In the genomic region with DNA sequence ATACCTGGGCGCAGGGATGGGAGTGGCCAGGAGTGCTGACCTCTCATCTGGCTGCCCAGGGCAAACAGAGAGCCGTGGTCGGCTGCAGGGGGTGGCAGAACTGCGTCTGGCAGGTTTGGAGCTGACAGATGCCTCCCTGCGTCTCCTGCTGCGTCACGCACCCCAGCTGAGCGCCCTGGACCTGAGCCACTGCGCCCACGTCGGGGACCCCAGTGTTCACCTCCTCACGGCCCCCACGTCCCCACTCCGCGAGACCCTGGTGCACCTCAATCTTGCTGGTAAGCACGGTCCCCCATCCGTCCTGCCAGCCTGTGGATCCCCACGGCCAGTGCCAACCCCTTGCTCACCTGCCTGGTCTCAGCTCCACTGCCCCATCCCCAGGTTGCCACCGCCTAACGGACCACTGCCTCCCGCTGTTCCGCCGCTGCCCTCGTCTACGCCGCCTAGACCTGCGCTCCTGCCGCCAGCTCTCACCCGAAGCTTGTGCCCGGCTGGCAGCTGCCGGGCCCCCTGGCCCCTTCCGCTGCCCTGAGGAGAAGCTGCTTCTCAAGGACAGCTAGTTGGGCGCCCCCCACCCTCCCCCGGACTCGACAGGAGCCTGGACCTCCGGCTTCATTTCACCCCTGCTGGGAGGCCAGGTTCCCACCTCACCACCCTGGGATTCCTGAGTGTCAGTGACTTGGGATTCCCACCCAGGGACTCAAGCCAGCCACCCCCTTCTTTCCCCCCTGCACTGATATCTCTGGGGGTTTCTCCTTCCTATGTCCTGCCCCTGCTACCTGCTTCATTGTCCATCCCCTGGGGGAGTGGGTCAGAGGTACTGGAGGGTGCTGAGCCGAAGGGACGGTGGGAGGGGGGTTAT, we compare ENCODE assay signal across 1 cellular context.
TF ChIP-seq lines count a peak whose summit lies in the region.

No MANE protein-coding gene starts in this region.

TF ChIP-seq in HepG2, 621 proteins besides CTCF, POLR2A, EP300 and RAD21:
- no peak for TF ChIP-seq CREM (IDR thresholded peaks at IDR 0.05)
- no peak for TF ChIP-seq CREM (CRISPR knock-in tag; IDR thresholded peaks at IDR 0.05)
- TF ChIP-seq RBFOX2 (IDR thresholded peaks at IDR 0.05; ENCODE audit: low read depth, low read length) = peak; percentile 42; the same call in 1 of the 2 replicates
- TF ChIP-seq, protein P1, sequence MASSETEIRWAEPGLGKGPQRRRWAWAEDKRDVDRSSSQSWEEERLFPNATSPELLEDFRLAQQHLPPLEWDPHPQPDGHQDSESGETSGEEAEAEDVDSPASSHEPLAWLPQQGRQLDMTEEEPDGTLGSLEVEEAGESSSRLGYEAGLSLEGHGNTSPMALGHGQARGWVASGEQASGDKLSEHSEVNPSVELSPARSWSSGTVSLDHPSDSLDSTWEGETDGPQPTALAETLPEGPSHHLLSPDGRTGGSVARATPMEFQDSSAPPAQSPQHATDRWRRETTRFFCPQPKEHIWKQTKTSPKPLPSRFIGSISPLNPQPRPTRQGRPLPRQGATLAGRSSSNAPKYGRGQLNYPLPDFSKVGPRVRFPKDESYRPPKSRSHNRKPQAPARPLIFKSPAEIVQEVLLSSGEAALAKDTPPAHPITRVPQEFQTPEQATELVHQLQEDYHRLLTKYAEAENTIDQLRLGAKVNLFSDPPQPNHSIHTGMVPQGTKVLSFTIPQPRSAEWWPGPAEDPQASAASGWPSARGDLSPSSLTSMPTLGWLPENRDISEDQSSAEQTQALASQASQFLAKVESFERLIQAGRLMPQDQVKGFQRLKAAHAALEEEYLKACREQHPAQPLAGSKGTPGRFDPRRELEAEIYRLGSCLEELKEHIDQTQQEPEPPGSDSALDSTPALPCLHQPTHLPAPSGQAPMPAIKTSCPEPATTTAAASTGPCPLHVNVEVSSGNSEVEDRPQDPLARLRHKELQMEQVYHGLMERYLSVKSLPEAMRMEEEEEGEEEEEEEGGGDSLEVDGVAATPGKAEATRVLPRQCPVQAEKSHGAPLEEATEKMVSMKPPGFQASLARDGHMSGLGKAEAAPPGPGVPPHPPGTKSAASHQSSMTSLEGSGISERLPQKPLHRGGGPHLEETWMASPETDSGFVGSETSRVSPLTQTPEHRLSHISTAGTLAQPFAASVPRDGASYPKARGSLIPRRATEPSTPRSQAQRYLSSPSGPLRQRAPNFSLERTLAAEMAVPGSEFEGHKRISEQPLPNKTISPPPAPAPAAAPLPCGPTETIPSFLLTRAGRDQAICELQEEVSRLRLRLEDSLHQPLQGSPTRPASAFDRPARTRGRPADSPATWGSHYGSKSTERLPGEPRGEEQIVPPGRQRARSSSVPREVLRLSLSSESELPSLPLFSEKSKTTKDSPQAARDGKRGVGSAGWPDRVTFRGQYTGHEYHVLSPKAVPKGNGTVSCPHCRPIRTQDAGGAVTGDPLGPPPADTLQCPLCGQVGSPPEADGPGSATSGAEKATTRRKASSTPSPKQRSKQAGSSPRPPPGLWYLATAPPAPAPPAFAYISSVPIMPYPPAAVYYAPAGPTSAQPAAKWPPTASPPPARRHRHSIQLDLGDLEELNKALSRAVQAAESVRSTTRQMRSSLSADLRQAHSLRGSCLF (CRISPR knock-in tag; IDR thresholded peaks at IDR 0.05; ENCODE audit: borderline replicate concordance) = no peak
- TF ChIP-seq, protein P2, sequence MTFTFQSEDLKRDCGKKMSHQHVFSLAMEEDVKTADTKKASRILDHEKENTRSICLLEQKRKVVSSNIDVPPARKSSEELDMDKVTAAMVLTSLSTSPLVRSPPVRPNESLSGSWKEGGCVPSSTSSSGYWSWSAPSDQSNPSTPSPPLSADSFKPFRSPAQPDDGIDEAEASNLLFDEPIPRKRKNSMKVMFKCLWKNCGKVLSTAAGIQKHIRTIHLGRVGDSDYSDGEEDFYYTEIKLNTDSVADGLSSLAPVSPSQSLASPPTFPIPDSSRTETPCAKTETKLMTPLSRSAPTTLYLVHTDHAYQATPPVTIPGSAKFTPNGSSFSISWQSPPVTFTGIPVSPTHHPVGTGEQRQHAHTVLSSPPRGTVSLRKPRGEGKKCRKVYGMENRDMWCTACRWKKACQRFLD (CRISPR knock-in tag; IDR thresholded peaks at IDR 0.05; ENCODE audit: borderline replicate concordance) = no peak
- TF ChIP-seq ZNF879 (CRISPR knock-in tag; IDR thresholded peaks at IDR 0.05) = no peak
- TF ChIP-seq, protein P3, sequence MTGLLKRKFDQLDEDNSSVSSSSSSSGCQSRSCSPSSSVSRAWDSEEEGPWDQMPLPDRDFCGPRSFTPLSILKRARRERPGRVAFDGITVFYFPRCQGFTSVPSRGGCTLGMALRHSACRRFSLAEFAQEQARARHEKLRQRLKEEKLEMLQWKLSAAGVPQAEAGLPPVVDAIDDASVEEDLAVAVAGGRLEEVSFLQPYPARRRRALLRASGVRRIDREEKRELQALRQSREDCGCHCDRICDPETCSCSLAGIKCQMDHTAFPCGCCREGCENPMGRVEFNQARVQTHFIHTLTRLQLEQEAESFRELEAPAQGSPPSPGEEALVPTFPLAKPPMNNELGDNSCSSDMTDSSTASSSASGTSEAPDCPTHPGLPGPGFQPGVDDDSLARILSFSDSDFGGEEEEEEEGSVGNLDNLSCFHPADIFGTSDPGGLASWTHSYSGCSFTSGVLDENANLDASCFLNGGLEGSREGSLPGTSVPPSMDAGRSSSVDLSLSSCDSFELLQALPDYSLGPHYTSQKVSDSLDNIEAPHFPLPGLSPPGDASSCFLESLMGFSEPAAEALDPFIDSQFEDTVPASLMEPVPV (CRISPR knock-in tag; IDR thresholded peaks at IDR 0.05) = no peak
- no peak for TF ChIP-seq ZNF468 (CRISPR knock-in tag; IDR thresholded peaks at IDR 0.05)
- no peak for TF ChIP-seq ZNF382 (CRISPR knock-in tag; IDR thresholded peaks at IDR 0.05; ENCODE audit: borderline replicate concordance)
- no peak for TF ChIP-seq ZNF768 (CRISPR knock-in tag; IDR thresholded peaks at IDR 0.05)
- TF ChIP-seq, protein P4, sequence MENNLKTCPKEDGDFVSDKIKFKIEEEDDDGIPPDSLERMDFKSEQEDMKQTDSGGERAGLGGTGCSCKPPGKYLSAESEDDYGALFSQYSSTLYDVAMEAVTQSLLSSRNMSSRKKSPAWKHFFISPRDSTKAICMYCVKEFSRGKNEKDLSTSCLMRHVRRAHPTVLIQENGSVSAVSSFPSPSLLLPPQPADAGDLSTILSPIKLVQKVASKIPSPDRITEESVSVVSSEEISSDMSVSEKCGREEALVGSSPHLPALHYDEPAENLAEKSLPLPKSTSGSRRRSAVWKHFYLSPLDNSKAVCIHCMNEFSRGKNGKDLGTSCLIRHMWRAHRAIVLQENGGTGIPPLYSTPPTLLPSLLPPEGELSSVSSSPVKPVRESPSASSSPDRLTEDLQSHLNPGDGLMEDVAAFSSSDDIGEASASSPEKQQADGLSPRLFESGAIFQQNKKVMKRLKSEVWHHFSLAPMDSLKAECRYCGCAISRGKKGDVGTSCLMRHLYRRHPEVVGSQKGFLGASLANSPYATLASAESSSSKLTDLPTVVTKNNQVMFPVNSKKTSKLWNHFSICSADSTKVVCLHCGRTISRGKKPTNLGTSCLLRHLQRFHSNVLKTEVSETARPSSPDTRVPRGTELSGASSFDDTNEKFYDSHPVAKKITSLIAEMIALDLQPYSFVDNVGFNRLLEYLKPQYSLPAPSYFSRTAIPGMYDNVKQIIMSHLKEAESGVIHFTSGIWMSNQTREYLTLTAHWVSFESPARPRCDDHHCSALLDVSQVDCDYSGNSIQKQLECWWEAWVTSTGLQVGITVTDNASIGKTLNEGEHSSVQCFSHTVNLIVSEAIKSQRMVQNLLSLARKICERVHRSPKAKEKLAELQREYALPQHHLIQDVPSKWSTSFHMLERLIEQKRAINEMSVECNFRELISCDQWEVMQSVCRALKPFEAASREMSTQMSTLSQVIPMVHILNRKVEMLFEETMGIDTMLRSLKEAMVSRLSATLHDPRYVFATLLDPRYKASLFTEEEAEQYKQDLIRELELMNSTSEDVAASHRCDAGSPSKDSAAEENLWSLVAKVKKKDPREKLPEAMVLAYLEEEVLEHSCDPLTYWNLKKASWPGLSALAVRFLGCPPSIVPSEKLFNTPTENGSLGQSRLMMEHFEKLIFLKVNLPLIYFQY (CRISPR knock-in tag; IDR thresholded peaks at IDR 0.05; ENCODE audit: borderline replicate concordance) = no peak
- TF ChIP-seq NKX3-1 (CRISPR knock-in tag; IDR thresholded peaks at IDR 0.05) = no peak
- TF ChIP-seq, protein P5, sequence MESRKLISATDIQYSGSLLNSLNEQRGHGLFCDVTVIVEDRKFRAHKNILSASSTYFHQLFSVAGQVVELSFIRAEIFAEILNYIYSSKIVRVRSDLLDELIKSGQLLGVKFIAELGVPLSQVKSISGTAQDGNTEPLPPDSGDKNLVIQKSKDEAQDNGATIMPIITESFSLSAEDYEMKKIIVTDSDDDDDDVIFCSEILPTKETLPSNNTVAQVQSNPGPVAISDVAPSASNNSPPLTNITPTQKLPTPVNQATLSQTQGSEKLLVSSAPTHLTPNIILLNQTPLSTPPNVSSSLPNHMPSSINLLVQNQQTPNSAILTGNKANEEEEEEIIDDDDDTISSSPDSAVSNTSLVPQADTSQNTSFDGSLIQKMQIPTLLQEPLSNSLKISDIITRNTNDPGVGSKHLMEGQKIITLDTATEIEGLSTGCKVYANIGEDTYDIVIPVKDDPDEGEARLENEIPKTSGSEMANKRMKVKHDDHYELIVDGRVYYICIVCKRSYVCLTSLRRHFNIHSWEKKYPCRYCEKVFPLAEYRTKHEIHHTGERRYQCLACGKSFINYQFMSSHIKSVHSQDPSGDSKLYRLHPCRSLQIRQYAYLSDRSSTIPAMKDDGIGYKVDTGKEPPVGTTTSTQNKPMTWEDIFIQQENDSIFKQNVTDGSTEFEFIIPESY (CRISPR knock-in tag; IDR thresholded peaks at IDR 0.05) = no peak
- no peak for TF ChIP-seq ZFP1 (CRISPR knock-in tag; IDR thresholded peaks at IDR 0.05)
- TF ChIP-seq, protein P6, sequence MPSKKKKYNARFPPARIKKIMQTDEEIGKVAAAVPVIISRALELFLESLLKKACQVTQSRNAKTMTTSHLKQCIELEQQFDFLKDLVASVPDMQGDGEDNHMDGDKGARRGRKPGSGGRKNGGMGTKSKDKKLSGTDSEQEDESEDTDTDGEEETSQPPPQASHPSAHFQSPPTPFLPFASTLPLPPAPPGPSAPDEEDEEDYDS (CRISPR knock-in tag; IDR thresholded peaks at IDR 0.05) = no peak
- TF ChIP-seq, protein P7, sequence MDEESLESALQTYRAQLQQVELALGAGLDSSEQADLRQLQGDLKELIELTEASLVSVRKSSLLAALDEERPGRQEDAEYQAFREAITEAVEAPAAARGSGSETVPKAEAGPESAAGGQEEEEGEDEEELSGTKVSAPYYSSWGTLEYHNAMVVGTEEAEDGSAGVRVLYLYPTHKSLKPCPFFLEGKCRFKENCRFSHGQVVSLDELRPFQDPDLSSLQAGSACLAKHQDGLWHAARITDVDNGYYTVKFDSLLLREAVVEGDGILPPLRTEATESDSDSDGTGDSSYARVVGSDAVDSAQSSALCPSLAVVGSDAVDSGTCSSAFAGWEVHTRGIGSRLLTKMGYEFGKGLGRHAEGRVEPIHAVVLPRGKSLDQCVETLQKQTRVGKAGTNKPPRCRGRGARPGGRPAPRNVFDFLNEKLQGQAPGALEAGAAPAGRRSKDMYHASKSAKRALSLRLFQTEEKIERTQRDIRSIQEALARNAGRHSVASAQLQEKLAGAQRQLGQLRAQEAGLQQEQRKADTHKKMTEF (CRISPR knock-in tag; IDR thresholded peaks at IDR 0.05) = no peak
- TF ChIP-seq ZNF224 (CRISPR knock-in tag; IDR thresholded peaks at IDR 0.05) = no peak
- TF ChIP-seq HNRNPL (IDR thresholded peaks at IDR 0.05; ENCODE audit: low read depth, low read length) = peak; percentile 63; the same call in 1 of the 2 replicates
- TF ChIP-seq GZF1 (CRISPR knock-in tag; IDR thresholded peaks at IDR 0.05) = no peak
- TF ChIP-seq AGO2 (optimal IDR thresholded peaks at IDR 0.05; ENCODE audit: low read depth, low read length) = peak; percentile 76
